27 cellular contexts compared by ENCODE assay signal in the genomic region with DNA sequence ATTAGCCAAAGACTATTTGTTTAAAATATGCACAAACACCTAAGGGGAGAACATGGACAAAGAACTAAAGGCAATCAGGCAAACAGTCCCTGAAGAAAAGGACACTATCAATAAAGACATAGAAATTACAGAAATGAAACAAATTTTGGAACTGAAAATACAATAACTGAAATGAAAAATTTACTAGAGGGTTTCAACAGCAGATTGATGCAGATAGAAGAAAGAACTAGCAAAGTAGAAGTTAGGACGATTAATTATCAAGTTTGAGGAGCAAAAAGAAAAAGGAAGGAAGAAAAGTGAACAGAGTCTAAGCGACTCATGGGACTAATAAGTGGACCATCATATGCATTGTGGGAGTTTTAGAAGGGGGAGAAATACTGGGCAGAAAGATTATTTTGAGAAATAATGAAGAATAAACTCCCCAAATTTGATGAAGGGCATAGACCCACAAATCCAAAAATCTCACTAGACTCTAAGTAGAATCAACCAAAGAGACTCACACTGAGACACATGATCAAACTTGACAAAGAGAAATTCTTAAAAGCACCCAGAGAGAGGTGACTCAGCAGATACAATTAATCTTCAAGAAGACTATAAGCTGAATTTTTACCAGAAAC.
"Had no signal": no experiment of that assay in that cellular context is flagged by ENCODE, and none has a peak within 500 bp of the region (broad histone marks: within the 10 kb centered on the region; RNA-seq: fewer than 3 reads in every experiment).

No MANE protein-coding gene starts in this region.

- H3K27me3 Mint-ChIP-seq: stimulated activated memory B cell treated with anti-CD40 and anti-IgM and Interleukin-4, amounts not matched to agents 10 μg/mL and 1 μg/mL and 100 μg/mL, for 72 hours had no signal

- H3K4me1 Mint-ChIP-seq: stimulated activated memory B cell treated with anti-CD40 and anti-IgM and Interleukin-4, amounts not matched to agents 10 μg/mL and 1 μg/mL and 100 μg/mL, for 72 hours had no signal

- H3K4me1 ChIP-seq: gastrocnemius medialis, left lung, neural progenitor cell, prostate gland, right atrium auricular region, testis, upper lobe of right lung, uterus had no signal

- H3K9ac ChIP-seq: neural progenitor cell, parathyroid adenoma had no signal

- H3K27ac Mint-ChIP-seq: naive thymus-derived CD4-positive, alpha-beta T cell; nephron; neural progenitor cell; stimulated activated memory B cell treated with anti-CD40 and anti-IgM and Interleukin-4, amounts not matched to agents 10 μg/mL and 1 μg/mL and 100 μg/mL, for 72 hours had no signal

- H3K27me3 ChIP-seq: gastrocnemius medialis, heart left ventricle, neural progenitor cell, right atrium auricular region, sigmoid colon, testis, tibial artery, upper lobe of right lung, uterus had no signal

- H3K79me2 ChIP-seq: hepatocyte had no signal

- ATAC-seq: esophagus mucosa; gastrocnemius medialis; heart left ventricle; left cardiac atrium; left lung; naive thymus-derived CD4-positive, alpha-beta T cell; stimulated activated memory B cell treated with anti-CD40 and anti-IgM and Interleukin-4, amounts not matched to agents 10 μg/mL and 1 μg/mL and 100 μg/mL, for 72 hours; stimulated activated naive CD8-positive, alpha-beta T cell treated with anti-CD3 and anti-CD28 coated beads, Interleukin-15, Interleukin-2, amounts not matched to agents 100 U/mL and 50 U/mL, for 24 hours; upper lobe of right lung had no signal

- H3K4me3 ChIP-seq: gastrocnemius medialis, heart left ventricle, hepatocyte, left lung, neural progenitor cell, prostate gland, right atrium auricular region, sigmoid colon, testis, tibial artery, upper lobe of right lung, uterus had no signal

- DNase-seq: cortex of kidney; foreskin fibroblast; gastrocnemius medialis; heart left ventricle; left cardiac atrium; left lung; mesenchymal stem cell; midbrain; naive thymus-derived CD4-positive, alpha-beta T cell; sigmoid colon; stimulated activated CD4-positive, alpha-beta T cell treated with anti-CD3 and anti-CD28 coated beads, Interleukin-4, amount 100 ng/mL, for 4 hours; stimulated activated naive CD8-positive, alpha-beta T cell treated with anti-CD3 and anti-CD28 coated beads, Interleukin-15, Interleukin-2, amounts not matched to agents 100 U/mL and 50 U/mL, for 24 hours; substantia nigra; testis; tibial artery; upper lobe of right lung; uterus had no signal

- H3K27ac ChIP-seq: epithelial cell of prostate, gastrocnemius medialis, heart left ventricle, hepatocyte, left lung, neural progenitor cell, prostate gland, right atrium auricular region, sigmoid colon, testis, upper lobe of right lung, uterus had no signal

- H2AFZ ChIP-seq: hepatocyte, neural progenitor cell, parathyroid adenoma had no signal

- H3K9me3 ChIP-seq: gastrocnemius medialis, prostate gland, testis, upper lobe of right lung had no signal

- H3K4me3 Mint-ChIP-seq: naive thymus-derived CD4-positive, alpha-beta T cell; nephron; neural progenitor cell; stimulated activated memory B cell treated with anti-CD40 and anti-IgM and Interleukin-4, amounts not matched to agents 10 μg/mL and 1 μg/mL and 100 μg/mL, for 72 hours had no signal

- H3K36me3 ChIP-seq: gastrocnemius medialis, heart left ventricle, left lung, prostate gland, right atrium auricular region, sigmoid colon, tibial artery, upper lobe of right lung, uterus had no signal

- H3K4me2 ChIP-seq: hepatocyte, neural progenitor cell had no signal

- FAIRE-seq: islet of Langerhans had no signal
